In the genomic region with DNA sequence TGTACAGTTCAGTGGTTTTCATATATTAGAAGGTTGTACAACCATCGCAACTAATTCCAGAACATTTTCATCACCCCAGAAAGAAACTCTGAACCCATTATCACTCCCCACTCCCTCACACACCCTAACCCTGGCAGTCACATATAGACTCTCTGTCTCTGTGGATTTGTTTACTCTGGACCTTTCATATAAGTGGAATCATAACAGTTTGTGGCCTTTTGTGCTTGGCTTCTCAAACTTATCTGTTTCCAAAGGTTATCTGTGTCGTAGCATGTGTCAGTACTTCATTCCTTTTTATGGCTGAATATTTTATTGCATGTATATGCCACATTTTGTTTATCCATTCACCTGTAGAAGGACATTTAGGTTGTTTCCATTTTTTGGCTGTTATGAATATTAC, we compare ENCODE assay signal across 2 cellular contexts.
A peak's percentile ranks its signal among the peaks of the same experiment; 100 is the strongest.
TF ChIP-seq lines count a peak whose summit lies in the region.

No MANE protein-coding gene starts in this region.

TF ChIP-seq in HepG2, 621 proteins besides CTCF, POLR2A, EP300 and RAD21:
- no peak for TF ChIP-seq REL (CRISPR knock-in tag; conservative IDR thresholded peaks at IDR 0.05)
- TF ChIP-seq ZNF7 (CRISPR knock-in tag; IDR thresholded peaks at IDR 0.05) = peak; percentile 82

TF ChIP-seq in K562, 482 proteins besides CTCF, POLR2A, EP300 and RAD21:
- TF ChIP-seq TCF3 (CRISPR knock-in tag; IDR thresholded peaks at IDR 0.05) (0 out of 2 replicates have a peak, but pooled peaks have one; percentile 25), SMARCE1 (IDR thresholded peaks at IDR 0.05) (0 out of 2 replicates have a peak, but pooled peaks have one; percentile 17), PHF21A (IDR thresholded peaks at IDR 0.05; ENCODE audit: borderline replicate concordance, low read depth) (no peak), ZNF79 (CRISPR knock-in tag; IDR thresholded peaks at IDR 0.05; ENCODE audit: low read depth) (no peak), ARID1B (IDR thresholded peaks at IDR 0.05) (peak; percentile 46; the same call in 1 of the 2 replicates), KDM1A (IDR thresholded peaks at IDR 0.05) (peak; percentile 57 to 74; a peak in 3 of 4 replicates), NCOR1 (IDR thresholded peaks at IDR 0.05) (peak; percentile 37), CBFA2T3 (IDR thresholded peaks at IDR 0.05) (peak; percentile 56), ZNF23 (CRISPR knock-in tag; IDR thresholded peaks at IDR 0.05) (no peak), RUNX1 (IDR thresholded peaks at IDR 0.05; ENCODE audit: low read depth) (no peak), SMC3 (conservative IDR thresholded peaks at IDR 0.05; ENCODE audit: insufficient read depth, low read depth, low read length) (no peak), SMARCA4 (IDR thresholded peaks at IDR 0.05) (peak; percentile 22; the same call in 1 of the 2 replicates), RCOR1 (IDR thresholded peaks at IDR 0.05; ENCODE audit: borderline replicate concordance in 1 of 2, low read depth in 2 of 2, low read length in 2 of 2) (peak in 1 of 2 experiments; percentile 74; a peak in 2 of 4 replicates), ZNF3 (CRISPR knock-in tag; IDR thresholded peaks at IDR 0.05) (no peak), TAL1 (IDR thresholded peaks at IDR 0.05) (0 out of 2 replicates have a peak, but pooled peaks have one; percentile 9)
- TF ChIP-seq, protein P1, sequence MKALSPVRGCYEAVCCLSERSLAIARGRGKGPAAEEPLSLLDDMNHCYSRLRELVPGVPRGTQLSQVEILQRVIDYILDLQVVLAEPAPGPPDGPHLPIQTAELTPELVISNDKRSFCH (CRISPR knock-in tag; IDR thresholded peaks at IDR 0.05) = no peak
- TF ChIP-seq, protein P1 (tag; IDR thresholded peaks at IDR 0.05) = 0 out of 2 replicates have a peak, but pooled peaks have one; percentile 60
- TF ChIP-seq, protein P2, sequence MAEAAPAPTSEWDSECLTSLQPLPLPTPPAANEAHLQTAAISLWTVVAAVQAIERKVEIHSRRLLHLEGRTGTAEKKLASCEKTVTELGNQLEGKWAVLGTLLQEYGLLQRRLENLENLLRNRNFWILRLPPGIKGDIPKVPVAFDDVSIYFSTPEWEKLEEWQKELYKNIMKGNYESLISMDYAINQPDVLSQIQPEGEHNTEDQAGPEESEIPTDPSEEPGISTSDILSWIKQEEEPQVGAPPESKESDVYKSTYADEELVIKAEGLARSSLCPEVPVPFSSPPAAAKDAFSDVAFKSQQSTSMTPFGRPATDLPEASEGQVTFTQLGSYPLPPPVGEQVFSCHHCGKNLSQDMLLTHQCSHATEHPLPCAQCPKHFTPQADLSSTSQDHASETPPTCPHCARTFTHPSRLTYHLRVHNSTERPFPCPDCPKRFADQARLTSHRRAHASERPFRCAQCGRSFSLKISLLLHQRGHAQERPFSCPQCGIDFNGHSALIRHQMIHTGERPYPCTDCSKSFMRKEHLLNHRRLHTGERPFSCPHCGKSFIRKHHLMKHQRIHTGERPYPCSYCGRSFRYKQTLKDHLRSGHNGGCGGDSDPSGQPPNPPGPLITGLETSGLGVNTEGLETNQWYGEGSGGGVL (CRISPR knock-in tag; IDR thresholded peaks at IDR 0.05) = no peak
